In genomic region chr6:16654703-16655102, GRCh38 we compare ENCODE assay signal across 21 cellular contexts.
DNase-seq lines count a peak whose midpoint lies in the region; ATAC-seq, FAIRE-seq and TF ChIP-seq lines count a peak whose summit lies in the region.
"Had no signal": no experiment of that assay in that cellular context is flagged by ENCODE, and none has a peak within 500 bp of the region (broad histone marks: within the 10 kb centered on the region; RNA-seq: fewer than 3 reads in every experiment).

No MANE protein-coding gene starts in this region.

- H4K5ac ChIP-seq in IMR-90 (ENCODE audit: low read depth, low read length) = no peak overlapping the region

- no peak overlapping the region for H3K4me3 ChIP-seq in CD4-positive, CD25-positive, alpha-beta regulatory T cell (ENCODE audit: low read depth, low read length)
- H3K4me3 ChIP-seq in IMR-90 (ENCODE audit: insufficient read depth, low read depth, low read length) (no peak overlapping the region), GM12878 (no peak overlapping the region), HAP-1 (no peak overlapping the region), kidney (ENCODE audit: low read length in 2 of 2) (no peak overlapping the region)
- H3K4me3 ChIP-seq: colonic mucosa, gastroesophageal sphincter, lung, MG63, vagina had no signal

- no peaks in the 10 kb centered on the region for H3K79me2 ChIP-seq in GM12878 (ENCODE audit: control insufficient read depth, insufficient read depth, low read length)

- H3K9ac ChIP-seq in IMR-90 (ENCODE audit: low read depth, low read length) = no peak overlapping the region
- H3K9ac ChIP-seq in GM12878 (ENCODE audit: control insufficient read depth, insufficient read depth, low read length) = no peak overlapping the region
- H3K9ac ChIP-seq in kidney (ENCODE audit: low read length in 2 of 2) = no peak overlapping the region

- BruUV-seq in IMR-90 (replicated peaks; lab: Mats Ljungman, UMichigan) = no TSS peak
- no TSS peak for BruUV-seq in GM12878 (replicated peaks; lab: Mats Ljungman, UMichigan)

- H3K18ac ChIP-seq in IMR-90 (ENCODE audit: low read depth, low read length) = no peak overlapping the region

- peaks cover 51 to 80% (median 58%) of the 10 kb centered on the region in 4 donors for H3K4me1 Mint-ChIP-seq in CD4-positive, CD25-positive, alpha-beta regulatory T cell

- RAD21 ChIA-PET in GM12878 (lab: Charles Lee; ENCODE audit: unreplicated experiment) = interaction anchor here (1.2 to 2.0 kb wide), 3 partner anchors 14 to 53 kb away, joined by 4 to 5 read pairs (median 4); no protein-coding TSS in a partner anchor

- H2AK9ac ChIP-seq in IMR-90 (replicated peaks; ENCODE audit: low read depth, low read length, poor library complexity) = no peak overlapping the region

- no peak overlapping the region for H2AK5ac ChIP-seq in IMR-90 (ENCODE audit: low read depth, low read length)

- peaks cover 3% of the 10 kb centered on the region for H3K36me3 ChIP-seq in CD4-positive, CD25-positive, alpha-beta regulatory T cell (ENCODE audit: control insufficient read depth, insufficient read depth, low read length)
- H3K36me3 ChIP-seq in IMR-90 (ENCODE audit: control insufficient read depth, insufficient read depth, low read length) = peaks cover 26% of the 10 kb centered on the region
- H3K36me3 ChIP-seq in GM12878 (ENCODE audit: control insufficient read depth in 2 of 2, insufficient read depth in 2 of 2, low read length in 1 of 2) = peaks cover 2 to 3% of the 10 kb centered on the region in 2 experiments; a peak in 1 of 4 replicates
- no peaks in the 10 kb centered on the region for H3K36me3 ChIP-seq in HAP-1 (replicated peaks)
- H3K36me3 ChIP-seq in kidney (ENCODE audit: control insufficient read depth in 1 of 2, insufficient read depth in 2 of 2, low read length in 2 of 2) = peaks cover 7 to 19% of the 10 kb centered on the region in 2 donors
- H3K36me3 ChIP-seq: colonic mucosa, MG63, vagina had no signal

- no peak overlapping the region for H4K91ac ChIP-seq in IMR-90 (ENCODE audit: insufficient read depth, low read depth, low read length)

- WGBS in IMR-90 (ENCODE audit: extremely low coverage in 2 of 2, insufficient read length in 1 of 2), 2 experiments = no CpG with 5 or more reads among the region's 1 CpG
- 0% methylated on average over 1 of the region's 1 CpG for WGBS in GM12878 (ENCODE audit: insufficient coverage, insufficient replicate concordance, low lambda C conversion rate, missing lambda C conversion rate)

- no peaks in the 10 kb centered on the region for H3K9me3 ChIP-seq in CD4-positive, CD25-positive, alpha-beta regulatory T cell (ENCODE audit: control insufficient read depth in 2 of 2, low read length in 2 of 2)
- H3K9me3 ChIP-seq in IMR-90 (ENCODE audit: control insufficient read depth, insufficient read depth, low read length) (no peaks in the 10 kb centered on the region), GM12878 (replicated peaks; ENCODE audit: control insufficient read depth, insufficient read depth, low read length) (no peaks in the 10 kb centered on the region), HAP-1 (no peaks in the 10 kb centered on the region), kidney (ENCODE audit: control insufficient read depth in 1 of 2, low read length in 2 of 2) (no peaks in the 10 kb centered on the region)
- H3K9me3 ChIP-seq: colonic mucosa, gastroesophageal sphincter, MG63, vagina had no signal

- H3K14ac ChIP-seq in IMR-90 (replicated peaks; ENCODE audit: low read depth, low read length) = no peak overlapping the region

- H2BK15ac ChIP-seq in IMR-90 (ENCODE audit: low read depth, low read length) = no peak overlapping the region

- H3K27ac ChIP-seq in CD4-positive, CD25-positive, alpha-beta regulatory T cell (ENCODE audit: insufficient read depth, low read length, poor library complexity, severe bottlenecking) = peak overlapping the region; percentile 50
- H3K27ac ChIP-seq in IMR-90 (ENCODE audit: insufficient read depth, low read length) = no peak overlapping the region
- H3K27ac ChIP-seq in GM12878 (ENCODE audit: control insufficient read depth, insufficient read depth) = no peak overlapping the region
- no peak overlapping the region for H3K27ac ChIP-seq in kidney (ENCODE audit: low read depth in 2 of 2, low read length in 2 of 2)
- H3K27ac ChIP-seq: colonic mucosa, gastroesophageal sphincter, vagina had no signal

- H3K4ac ChIP-seq in IMR-90 (ENCODE audit: low read depth, low read length) = no peak overlapping the region

- CTCF ChIA-PET in IMR-90 (lab: Yijun Ruan, JAX) = no interaction called here
- CTCF ChIA-PET in GM12878 (lab: Yijun Ruan, JAX) = interaction anchor here (1.1 kb wide), 1 partner anchor 52 kb away, joined by 4 read pairs; no protein-coding TSS in a partner anchor

- dilution Hi-C loops in IMR-90 (cut with HindIII; ENCODE audit: low sequenced_read_pairs, unreplicated experiment) = no loop called here

- H2BK5ac ChIP-seq in IMR-90 (ENCODE audit: low read depth, low read length, poor library complexity, severe bottlenecking) = no peak overlapping the region

- no peaks in the 10 kb centered on the region for H3K9me3 Mint-ChIP-seq in CD4-positive, CD25-positive, alpha-beta regulatory T cell
- H3K9me3 Mint-ChIP-seq: nephron had no signal

- H4K8ac ChIP-seq in IMR-90 (ENCODE audit: low read depth in 2 of 2, low read length in 2 of 2) = no peak overlapping the region

- H3K4me2 ChIP-seq in IMR-90 (ENCODE audit: low read depth, low read length) (no peak overlapping the region), GM12878 (ENCODE audit: control insufficient read depth, insufficient read depth) (no peak overlapping the region)

- DNase-seq in CD4-positive, CD25-positive, alpha-beta regulatory T cell = peak in 2 of 3 donors; percentile 22 to 54
- no peak for DNase-seq in IMR-90
- no peak for DNase-seq in GM12878 (ENCODE audit: low read depth, low spot score)
- DNase-seq in AG20443 (ENCODE audit: low spot score) = no peak
- no peak for DNase-seq in HAP-1 (ENCODE audit: low spot score in 2 of 2)
- DNase-seq in germinal center (ENCODE audit: low spot score) = no peak
- DNase-seq in kidney = no peak
- DNase-seq: anterior cingulate cortex, colonic mucosa, GDM1, MG63, NCI-H2029 treated with DMSO at 0.1 percent for 48 hours, NCI-H69, SW 1271 had no signal

- peaks cover 8% of the 10 kb centered on the region; the same call in 1 of the 2 replicates for H3K9me1 ChIP-seq in IMR-90 (ENCODE audit: insufficient read depth, low read length)

- no peak overlapping the region for H2BK20ac ChIP-seq in IMR-90 (ENCODE audit: low read depth, low read length)

- no peaks in the 10 kb centered on the region for H3K27me3 ChIP-seq in CD4-positive, CD25-positive, alpha-beta regulatory T cell (ENCODE audit: control insufficient read depth, insufficient read depth, low read length)
- H3K27me3 ChIP-seq in IMR-90 (ENCODE audit: control insufficient read depth, insufficient read depth, low read length) = no peaks in the 10 kb centered on the region
- no peaks in the 10 kb centered on the region for H3K27me3 ChIP-seq in GM12878 (replicated peaks in 1 of 2; ENCODE audit: control insufficient read depth in 2 of 2, insufficient read depth in 2 of 2, low read length in 1 of 2)
- H3K27me3 ChIP-seq in HAP-1 (ENCODE audit: low read depth) = no peaks in the 10 kb centered on the region
- H3K27me3 ChIP-seq: colonic mucosa, gastroesophageal sphincter, MG63, vagina had no signal

- TF ChIP-seq RAD21 in IMR-90 (IDR thresholded peaks at IDR 0.05; ENCODE audit: low read length) (no peak), GM12878 (IDR thresholded peaks at IDR 0.05; ENCODE audit: insufficient read depth, low read depth, low read length) (no peak)

- intact Hi-C loops in IMR-90 (cut with micrococcal nuclease) = no loop called here
- intact Hi-C loops in GM12878 (cut with micrococcal nuclease; ENCODE audit: unreplicated experiment) = loop anchor here (2.0 to 5.0 kb wide), 2 partner anchors 58 to 108 kb away; partner anchors contain the start of gene ATXN1
- intact Hi-C loops in kidney (cut with DNase I) = loop anchor here (10.0 kb wide), 1 partner anchor 120 kb away; no protein-coding TSS in a partner anchor

- no peak for TF ChIP-seq POLR2A in IMR-90 (IDR thresholded peaks at IDR 0.05; ENCODE audit: low read depth, low read length)
- no peak for TF ChIP-seq POLR2A in GM12878 (IDR thresholded peaks at IDR 0.05; ENCODE audit: low read depth, low read length)

- no peaks in the 10 kb centered on the region for H4K20me1 ChIP-seq in IMR-90 (ENCODE audit: insufficient read depth, low read length)
- no peaks in the 10 kb centered on the region; the same call in 1 of the 2 replicates for H4K20me1 ChIP-seq in GM12878 (ENCODE audit: control insufficient read depth, insufficient read depth)

- peak overlapping the region in 2 of 3 donors; percentile 79 to 89 for H3K27ac Mint-ChIP-seq in CD4-positive, CD25-positive, alpha-beta regulatory T cell
- H3K27ac Mint-ChIP-seq: nephron had no signal

- POLR2A ChIA-PET in IMR-90 (lab: Charles Lee; ENCODE audit: unreplicated experiment) (no interaction called here), GM12878 (lab: Charles Lee) (interaction anchor here (0.5 kb wide), 2 partner anchors 11 to 76 kb away, joined by 3 read pairs; no protein-coding TSS in a partner anchor)

- H3K23ac ChIP-seq in IMR-90 (ENCODE audit: low read depth, low read length) = peak overlapping the region; percentile 59; the same call in 1 of the 2 replicates

- FAIRE-seq in GM12878 (lab: Jason Lieb, UNC) (no peak), kidney (lab: Jason Lieb, UNC) (no peak)
- FAIRE-seq: GM18507, RCC 7860 had no signal

- H2AFZ ChIP-seq in IMR-90 (replicated peaks; ENCODE audit: low read length, poor library complexity) (no peak overlapping the region), GM12878 (ENCODE audit: control insufficient read depth, low read depth, low read length) (no peak overlapping the region)

- H2BK120ac ChIP-seq in IMR-90 (ENCODE audit: low read depth, low read length) = no peak overlapping the region

- in situ Hi-C loops in IMR-90 (cut with MboI; ENCODE audit: low sequenced_read_pairs) (no loop called here), GM12878 (cut with MboI) (no loop called here), HAP-1 (cut with MboI; ENCODE audit: low sequenced_read_pairs) (no loop called here)

- TF ChIP-seq CTCF in IMR-90 (conservative IDR thresholded peaks at IDR 0.05; ENCODE audit: low read depth, low read length) (no peak), GM12878 (IDR thresholded peaks at IDR 0.05 in 2 of 3, conservative IDR thresholded peaks at IDR 0.05 in 1 of 3; ENCODE audit: control insufficient read depth in 2 of 3, extremely low read depth in 1 of 3, insufficient read depth in 1 of 3, low read depth in 3 of 3, low read length in 3 of 3) (no peak), kidney (IDR thresholded peaks at IDR 0.05; ENCODE audit: borderline replicate concordance, extremely low read depth, insufficient read depth) (no peak)

- peaks cover 0 to 3% of the 10 kb centered on the region in 2 experiments; a peak in 2 of 4 replicates for H3K79me1 ChIP-seq in IMR-90 (ENCODE audit: low read depth in 1 of 2, low read length in 2 of 2)

- no peaks in the 10 kb centered on the region for H3K27me3 Mint-ChIP-seq in CD4-positive, CD25-positive, alpha-beta regulatory T cell

- no peak overlapping the region for H3K56ac ChIP-seq in IMR-90 (ENCODE audit: extremely low read depth, insufficient read depth, low read length)

- H3K4me3 Mint-ChIP-seq in CD4-positive, CD25-positive, alpha-beta regulatory T cell = peak overlapping the region; percentile 40 to 60 (median 48)
- H3K4me3 Mint-ChIP-seq: nephron had no signal

- peaks cover 68% of the 10 kb centered on the region for H3K4me1 ChIP-seq in CD4-positive, CD25-positive, alpha-beta regulatory T cell (ENCODE audit: control insufficient read depth, insufficient read depth, low read length, poor library complexity, severe bottlenecking)
- H3K4me1 ChIP-seq in IMR-90 (ENCODE audit: control insufficient read depth, insufficient read depth, low read length) (peaks cover 3% of the 10 kb centered on the region), GM12878 (ENCODE audit: control insufficient read depth, insufficient read depth, low read length) (peaks cover 44% of the 10 kb centered on the region), HAP-1 (no peaks in the 10 kb centered on the region), kidney (ENCODE audit: control insufficient read depth in 1 of 2, insufficient read depth in 1 of 2, low read depth in 1 of 2, low read length in 2 of 2) (peaks cover 2 to 6% of the 10 kb centered on the region in 2 donors)
- H3K4me1 ChIP-seq: colonic mucosa, gastroesophageal sphincter had no signal

- ATAC-seq in CD4-positive, CD25-positive, alpha-beta regulatory T cell (ENCODE audit: low read depth in 2 of 2) = no peak
- ATAC-seq in GM18870 (IDR thresholded peaks at IDR 0.05; ENCODE audit: unreplicated experiment) (peak; percentile 31), IMR-90 (ENCODE audit: low read depth) (no peak), GM12878 (peak; percentile 48)
- ATAC-seq: gastroesophageal sphincter had no signal

- TF ChIP-seq EP300 in GM12878 (IDR thresholded peaks at IDR 0.05; ENCODE audit: borderline replicate concordance in 1 of 2, control insufficient read depth in 1 of 2, low read depth in 2 of 2, low read length in 2 of 2) = peak; percentile 54 to 57; a peak in 2 of 4 replicates

- H3K36me3 Mint-ChIP-seq in CD4-positive, CD25-positive, alpha-beta regulatory T cell = peaks cover 19% of the 10 kb centered on the region

- SMC1A ChIA-PET in GM12878 (lab: Charles Lee; ENCODE audit: uncharacterized antibody, unreplicated experiment) = interaction anchor here (0.6 to 1.3 kb wide), 4 partner anchors 54 to 166 kb away, joined by 3 read pairs; no protein-coding TSS in a partner anchor

Comparison
In these comparisons a context has a peak if more than half of its experiments do, and no peak if none do; other contexts are left out.
1. ATAC-seq: peak in GM18870 (single experiment) and GM12878 (single experiment); none in CD4-positive, CD25-positive, alpha-beta regulatory T cell (0 of 2) and IMR-90 (single experiment).
2. DNase-seq: peak in CD4-positive, CD25-positive, alpha-beta regulatory T cell (2 of 3); none in IMR-90 (single experiment), GM12878 (single experiment), AG20443 (single experiment), HAP-1 (0 of 2), germinal center (single experiment) and kidney (single experiment).